Comparison of ENCODE assay signal across 12 cellular contexts in the genomic region with DNA sequence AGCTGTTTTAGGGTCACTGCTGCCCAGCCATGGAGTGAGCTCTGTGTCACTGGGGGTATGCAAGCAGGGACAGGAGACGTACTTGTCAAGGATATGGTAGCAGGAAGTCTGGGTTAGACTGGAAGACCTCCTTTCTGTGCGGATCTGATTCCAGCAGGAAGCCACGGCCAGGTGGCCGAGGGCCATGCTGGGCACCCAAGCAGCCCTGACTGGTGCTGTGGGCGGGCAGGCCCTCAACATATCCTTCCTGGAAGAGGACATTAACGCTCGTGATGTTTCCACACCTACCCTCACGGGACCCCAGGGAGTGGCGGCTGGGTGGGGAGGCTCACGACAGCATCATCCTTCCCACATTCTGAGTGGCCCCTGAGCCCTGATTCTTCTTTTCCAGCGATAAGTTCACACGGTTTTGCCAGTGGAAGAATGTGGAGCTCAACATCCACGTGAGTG. TPM values are rescaled to one million over a fixed set of nuclear protein-coding genes. Genes with fewer than 3 reads are reported as not detected.
DNase-seq lines count a peak whose midpoint lies in the region; ATAC-seq and TF ChIP-seq lines count a peak whose summit lies in the region.
"Had no signal": no experiment of that assay in that cellular context is flagged by ENCODE, and none has a peak within 500 bp of the region (broad histone marks: within the 10 kb centered on the region; RNA-seq: fewer than 3 reads in every experiment).

No MANE protein-coding gene starts in this region.

- TF ChIP-seq EP300 in transverse colon (IDR thresholded peaks at IDR 0.05; ENCODE audit: low read depth): no peak

- peaks cover 34% of the 10 kb centered on the region for H3K4me1 Mint-ChIP-seq in activated naive CD8-positive, alpha-beta T cell treated with anti-CD3 and anti-CD28 coated beads for 36 hours
- peaks cover 35 to 74% (median 53%) of the 10 kb centered on the region in 7 donors for H3K4me1 Mint-ChIP-seq in naive thymus-derived CD4-positive, alpha-beta T cell

- H3K27me3 Mint-ChIP-seq in activated naive CD8-positive, alpha-beta T cell treated with anti-CD3 and anti-CD28 coated beads for 36 hours: no peaks in the 10 kb centered on the region
- no peaks in the 10 kb centered on the region for H3K27me3 Mint-ChIP-seq in naive thymus-derived CD4-positive, alpha-beta T cell
- H3K27me3 Mint-ChIP-seq: naive B cell had no signal

- ATAC-seq in Right ventricle myocardium inferior (no peak), GM21526 (IDR thresholded peaks at IDR 0.05; ENCODE audit: low FRiP score, unreplicated experiment) (no peak), GM21381 (IDR thresholded peaks at IDR 0.05; ENCODE audit: unreplicated experiment) (no peak)
- no peak for ATAC-seq in naive thymus-derived CD4-positive, alpha-beta T cell

- DNase-seq in Right ventricle myocardium inferior (ENCODE audit: missing footprints) (peak; percentile 27), right atrium auricular region (ENCODE audit: low spot score) (no peak), transverse colon (peak; percentile 5), HT-29 (ENCODE audit: low spot score) (no peak)
- no peak for DNase-seq in activated naive CD8-positive, alpha-beta T cell treated with anti-CD3 and anti-CD28 coated beads for 36 hours
- no peak for DNase-seq in naive thymus-derived CD4-positive, alpha-beta T cell
- DNase-seq: GF-D8; naive B cell; NCI-H446 treated with DMSO at 0.1 percent for 48 hours; stimulated activated CD8-positive, alpha-beta memory T cell treated with anti-CD3 and anti-CD28 coated beads, Interleukin-4, amount 100 ng/mL, for 48 hours had no signal

- intact Hi-C loops in Right ventricle myocardium inferior (cut with DNase I) (no loop called here), transverse colon (cut with DNase I; ENCODE audit: low total_unique reads) (no loop called here)
- intact Hi-C loops in naive thymus-derived CD4-positive, alpha-beta T cell (cut with micrococcal nuclease): no loop called here

- H3K36me3 ChIP-seq in right atrium auricular region (peaks cover 68% of the 10 kb centered on the region), transverse colon (peaks cover 2 to 64% (median 32%) of the 10 kb centered on the region in 4 donors)
- peaks cover 47 to 71% (median 55%) of the 10 kb centered on the region in 3 experiments for H3K36me3 ChIP-seq in naive thymus-derived CD4-positive, alpha-beta T cell (ENCODE audit: control insufficient read depth in 2 of 3, insufficient read depth in 3 of 3, low read length in 3 of 3)

- TF ChIP-seq CTCF in right atrium auricular region (IDR thresholded peaks at IDR 0.05) (no peak), transverse colon (IDR thresholded peaks at IDR 0.05) (no peak)

- POLR2A ChIA-PET in naive thymus-derived CD4-positive, alpha-beta T cell (lab: Charles Lee): interaction anchor here (1.0 to 21.3 kb wide), 4 partner anchors 7 to 40 kb away, joined by 4 to 729 read pairs (median 367); a partner anchor contains a TSS

- peak overlapping the region; percentile 99 for H3K27ac Mint-ChIP-seq in activated naive CD8-positive, alpha-beta T cell treated with anti-CD3 and anti-CD28 coated beads for 36 hours
- H3K27ac Mint-ChIP-seq in naive thymus-derived CD4-positive, alpha-beta T cell: peak overlapping the region; percentile 87 to 100 (median 97)

- H3K4me1 ChIP-seq in right atrium auricular region (peaks cover 0 to 51% of the 10 kb centered on the region in 2 donors), transverse colon (peaks cover 28 to 38% (median 35%) of the 10 kb centered on the region in 4 donors)
- peaks cover 49 to 60% of the 10 kb centered on the region in 2 donors for H3K4me1 ChIP-seq in naive thymus-derived CD4-positive, alpha-beta T cell (ENCODE audit: control insufficient read depth in 2 of 2, insufficient read depth in 2 of 2, low read length in 2 of 2)

- no peaks in the 10 kb centered on the region for H3K9me3 ChIP-seq in right atrium auricular region
- H3K9me3 ChIP-seq in naive thymus-derived CD4-positive, alpha-beta T cell (ENCODE audit: control insufficient read depth in 2 of 3, low read length in 3 of 3): no peaks in the 10 kb centered on the region
- H3K9me3 ChIP-seq in transverse colon: no peaks in the 10 kb centered on the region

- WGBS in transverse colon (ENCODE audit: low coverage in 1 of 2), 2 donors: 90% methylated on average over 13 of the region's 13 CpGs; no CpG with 5 or more reads in 1 of the 2 donors

- H3K27ac ChIP-seq in right atrium auricular region: no peak overlapping the region
- H3K27ac ChIP-seq in naive thymus-derived CD4-positive, alpha-beta T cell (ENCODE audit: low read depth, low read length): peak overlapping the region; percentile 93
- peak overlapping the region in 3 of 4 donors; percentile 6 to 95 (median 31) for H3K27ac ChIP-seq in transverse colon

- in situ Hi-C loops in transverse colon (cut with MboI; ENCODE audit: low pct_ligation_motif_present in 1 of 4, low pct_unique_long_range_greater_than_20kb in 1 of 4, low sequenced_read_pairs in 3 of 4): no loop called here

- no peaks in the 10 kb centered on the region for H3K9me3 Mint-ChIP-seq in activated naive CD8-positive, alpha-beta T cell treated with anti-CD3 and anti-CD28 coated beads for 36 hours
- no peaks in the 10 kb centered on the region for H3K9me3 Mint-ChIP-seq in naive thymus-derived CD4-positive, alpha-beta T cell
- H3K9me3 Mint-ChIP-seq: naive B cell had no signal

- H3K36me3 Mint-ChIP-seq in activated naive CD8-positive, alpha-beta T cell treated with anti-CD3 and anti-CD28 coated beads for 36 hours: peaks cover 31% of the 10 kb centered on the region
- peaks cover 3 to 33% (median 8%) of the 10 kb centered on the region in 5 donors for H3K36me3 Mint-ChIP-seq in naive thymus-derived CD4-positive, alpha-beta T cell

- H3K4me3 Mint-ChIP-seq in activated naive CD8-positive, alpha-beta T cell treated with anti-CD3 and anti-CD28 coated beads for 36 hours: no peak overlapping the region
- peak overlapping the region in 5 of 10 donors; percentile 18 to 99 (median 49) for H3K4me3 Mint-ChIP-seq in naive thymus-derived CD4-positive, alpha-beta T cell

- H3K27me3 ChIP-seq in right atrium auricular region: no peaks in the 10 kb centered on the region
- no peaks in the 10 kb centered on the region for H3K27me3 ChIP-seq in naive thymus-derived CD4-positive, alpha-beta T cell (ENCODE audit: control insufficient read depth in 2 of 2, insufficient read depth in 2 of 2, low read length in 2 of 2)
- no peaks in the 10 kb centered on the region for H3K27me3 ChIP-seq in transverse colon

- H3K4me3 ChIP-seq in right atrium auricular region: no peak overlapping the region
- H3K4me3 ChIP-seq in naive thymus-derived CD4-positive, alpha-beta T cell (ENCODE audit: low read length): no peak overlapping the region
- H3K4me3 ChIP-seq in transverse colon: no peak overlapping the region

- TF ChIP-seq POLR2A in transverse colon (IDR thresholded peaks at IDR 0.05): no peak

- CTCF ChIA-PET in naive thymus-derived CD4-positive, alpha-beta T cell (lab: Charles Lee): interaction anchor here (1.5 to 1.8 kb wide), 2 partner anchors 8 to 9 kb away, joined by 3 to 7 read pairs; no protein-coding TSS in a partner anchor

RNA-seq across cellular contexts. Expression of a gene that starts 8.7 kb away (rescaled TPM):
- 15.2 TPM for total RNA-seq in Right ventricle myocardium inferior
- total RNA-seq in right atrium auricular region: 10 to 100 TPM; 14.1 to 14.9 TPM
- total RNA-seq in activated naive CD8-positive, alpha-beta T cell treated with anti-CD3 and anti-CD28 coated beads for 36 hours: 10 to 100 TPM; 52.0 to 55.7 TPM
- 100 to 1,000 TPM; 161 to 286 (median 191) TPM for total RNA-seq in naive thymus-derived CD4-positive, alpha-beta T cell
- polyA plus RNA-seq in naive thymus-derived CD4-positive, alpha-beta T cell: 10 to 100 TPM in 1 of 2 donors, 1 to 10 TPM in 1; 6.3 to 19.5 TPM
- 100 to 1,000 TPM in 1 of 4 donors, 10 to 100 TPM in 3; 19.7 to 194 (median 54.5) TPM for total RNA-seq in transverse colon
- total RNA-seq in HT-29 (2014; rRNA removed; shearing (Covaris generic)): 100 and 107 TPM in 2 replicates

RNA-seq across cellular contexts. Expression of a gene that starts 14.1 kb away (rescaled TPM):
- 54.1 TPM for total RNA-seq in Right ventricle myocardium inferior
- 10 to 100 TPM; 52.7 to 55.9 TPM for total RNA-seq in right atrium auricular region
- 100 to 1,000 TPM; 211 to 219 TPM for total RNA-seq in activated naive CD8-positive, alpha-beta T cell treated with anti-CD3 and anti-CD28 coated beads for 36 hours
- 100 to 1,000 TPM; 305 to 399 (median 322) TPM for total RNA-seq in naive thymus-derived CD4-positive, alpha-beta T cell
- 10 to 100 TPM; 18.5 to 38.0 TPM for polyA plus RNA-seq in naive thymus-derived CD4-positive, alpha-beta T cell
- total RNA-seq in transverse colon: 100 to 1,000 TPM; 104 to 294 (median 160) TPM
- total RNA-seq in HT-29 (2014; rRNA removed; shearing (Covaris generic)): 270 and 294 TPM in 2 replicates

RNA-seq across cellular contexts. Expression of a gene that starts 23.0 kb away (rescaled TPM):
- total RNA-seq in Right ventricle myocardium inferior (15.8 TPM), right atrium auricular region (10 to 100 TPM; 14.7 to 23.6 TPM), transverse colon (100 to 1,000 TPM in 2 of 4 donors, 10 to 100 TPM in 2; 73.0 to 174 (median 123) TPM)
- total RNA-seq in activated naive CD8-positive, alpha-beta T cell treated with anti-CD3 and anti-CD28 coated beads for 36 hours: 1 to 10 TPM; 4.6 to 4.7 TPM
- total RNA-seq in naive thymus-derived CD4-positive, alpha-beta T cell: 10 to 100 TPM in 4 of 5 experiments, 1 to 10 TPM in 1; 8.8 to 23.8 (median 15.0) TPM
- 1 to 10 TPM; 1.1 to 4.9 TPM for polyA plus RNA-seq in naive thymus-derived CD4-positive, alpha-beta T cell
- 180 TPM in 2 replicates for total RNA-seq in HT-29 (2014; rRNA removed; shearing (Covaris generic))

Comparison
In these comparisons a context has a peak if more than half of its experiments do, and no peak if none do; other contexts are left out.
1. DNase-seq: peak in Right ventricle myocardium inferior (single experiment) and transverse colon (single experiment); none in right atrium auricular region (single experiment), activated naive CD8-positive, alpha-beta T cell treated with anti-CD3 and anti-CD28 coated beads for 36 hours (single experiment), naive thymus-derived CD4-positive, alpha-beta T cell (0 of 9) and HT-29 (single experiment).
2. H3K27ac ChIP-seq: peak in naive thymus-derived CD4-positive, alpha-beta T cell (single experiment) and transverse colon (3 of 4); none in right atrium auricular region (0 of 2).